In genomic region chr17:60139438-60140285, GRCh38 we compare ENCODE assay signal across 1 cellular context.
TF ChIP-seq lines count a peak whose summit lies in the region.

No MANE protein-coding gene starts in this region.

TF ChIP-seq in K562, 482 proteins besides CTCF, POLR2A, EP300 and RAD21 (continued from another document and continues in another):
- peak; percentile 76 for TF ChIP-seq CHAMP1 (IDR thresholded peaks at IDR 0.05)
- TF ChIP-seq PCBP2 (IDR thresholded peaks at IDR 0.05; ENCODE audit: low read depth, low read length, poor library complexity, severe bottlenecking), result no peak
- no peak for TF ChIP-seq BACH1 (tag; IDR thresholded peaks at IDR 0.05)
- peak in 1 of 2 experiments; percentile 79; a peak in 2 of 4 replicates for TF ChIP-seq SRF (CRISPR knock-in tag; IDR thresholded peaks at IDR 0.05)
- TF ChIP-seq ILF3 (IDR thresholded peaks at IDR 0.05; ENCODE audit: borderline replicate concordance), result no peak
- no peak for TF ChIP-seq LARP7 (IDR thresholded peaks at IDR 0.05)
- TF ChIP-seq ZBTB33 (CRISPR knock-in tag; IDR thresholded peaks at IDR 0.05), result peak; percentile 83
- TF ChIP-seq MCM5 (IDR thresholded peaks at IDR 0.05; ENCODE audit: low read depth), result no peak
- TF ChIP-seq TOE1 (IDR thresholded peaks at IDR 0.05; ENCODE audit: borderline replicate concordance), result no peak
- TF ChIP-seq TOE1 (CRISPR knock-in tag; IDR thresholded peaks at IDR 0.05; ENCODE audit: borderline replicate concordance, low read depth), result no peak
- no peak for TF ChIP-seq TSC22D4 (tag; IDR thresholded peaks at IDR 0.05)
- TF ChIP-seq SAP30 (IDR thresholded peaks at IDR 0.05; ENCODE audit: borderline replicate concordance, insufficient read depth, low read depth, low read length, poor library complexity, severe bottlenecking), result peak; percentile 99
- no peak for TF ChIP-seq CBFA2T2 (conservative IDR thresholded peaks at IDR 0.05)
- no peak for TF ChIP-seq CAMTA2 (CRISPR knock-in tag; conservative IDR thresholded peaks at IDR 0.05)
- TF ChIP-seq SMAD2 (IDR thresholded peaks at IDR 0.05; ENCODE audit: low read depth, low read length), result no peak
- TF ChIP-seq CGGBP1 (CRISPR knock-in tag; IDR thresholded peaks at IDR 0.05), result no peak
- no peak for TF ChIP-seq ZBTB34 (CRISPR knock-in tag; IDR thresholded peaks at IDR 0.05)
- TF ChIP-seq STAT5B (CRISPR knock-in tag; IDR thresholded peaks at IDR 0.05), result no peak
- TF ChIP-seq, protein P1, sequence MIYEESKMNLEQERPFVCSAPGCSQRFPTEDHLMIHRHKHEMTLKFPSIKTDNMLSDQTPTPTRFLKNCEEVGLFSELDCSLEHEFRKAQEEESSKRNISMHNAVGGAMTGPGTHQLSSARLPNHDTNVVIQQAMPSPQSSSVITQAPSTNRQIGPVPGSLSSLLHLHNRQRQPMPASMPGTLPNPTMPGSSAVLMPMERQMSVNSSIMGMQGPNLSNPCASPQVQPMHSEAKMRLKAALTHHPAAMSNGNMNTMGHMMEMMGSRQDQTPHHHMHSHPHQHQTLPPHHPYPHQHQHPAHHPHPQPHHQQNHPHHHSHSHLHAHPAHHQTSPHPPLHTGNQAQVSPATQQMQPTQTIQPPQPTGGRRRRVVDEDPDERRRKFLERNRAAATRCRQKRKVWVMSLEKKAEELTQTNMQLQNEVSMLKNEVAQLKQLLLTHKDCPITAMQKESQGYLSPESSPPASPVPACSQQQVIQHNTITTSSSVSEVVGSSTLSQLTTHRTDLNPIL (CRISPR knock-in tag; IDR thresholded peaks at IDR 0.05), result no peak
- no peak for TF ChIP-seq FOS (IDR thresholded peaks at IDR 0.05; ENCODE audit: extremely low read depth, insufficient read length)
- no peak for TF ChIP-seq GTF2B (IDR thresholded peaks at IDR 0.05; ENCODE audit: extremely low read depth, insufficient read length)
- TF ChIP-seq PHB (CRISPR knock-in tag; IDR thresholded peaks at IDR 0.05), result no peak
- peak; percentile 81 for TF ChIP-seq SMAD4 (CRISPR knock-in tag; conservative IDR thresholded peaks at IDR 0.05)
- no peak for TF ChIP-seq MITF (IDR thresholded peaks at IDR 0.05)
- TF ChIP-seq MYC (IDR thresholded peaks at IDR 0.05; ENCODE audit: low read depth, low read length), result no peak
- no peak for TF ChIP-seq MYC (CRISPR knock-in tag; IDR thresholded peaks at IDR 0.05; ENCODE audit: borderline replicate concordance, low read depth)
- peak; percentile 78; the same call in 1 of the 2 replicates for TF ChIP-seq ERF (CRISPR knock-in tag; IDR thresholded peaks at IDR 0.05)
- TF ChIP-seq, protein P2, sequence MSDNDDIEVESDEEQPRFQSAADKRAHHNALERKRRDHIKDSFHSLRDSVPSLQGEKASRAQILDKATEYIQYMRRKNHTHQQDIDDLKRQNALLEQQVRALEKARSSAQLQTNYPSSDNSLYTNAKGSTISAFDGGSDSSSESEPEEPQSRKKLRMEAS (CRISPR knock-in tag; IDR thresholded peaks at IDR 0.05), result peak; percentile 86
- TF ChIP-seq FUS (optimal IDR thresholded peaks at IDR 0.05; ENCODE audit: low read depth, low read length), result no peak
- TF ChIP-seq IRF2 (CRISPR knock-in tag; IDR thresholded peaks at IDR 0.05), result peak; percentile 95; the same call in 1 of the 2 replicates
- TF ChIP-seq BRF1 (IDR thresholded peaks at IDR 0.05; ENCODE audit: borderline replicate concordance, extremely low read depth, insufficient read length), result no peak
- TF ChIP-seq DNMT1 (IDR thresholded peaks at IDR 0.05), result no peak
- TF ChIP-seq CBX8 (IDR thresholded peaks at IDR 0.05; ENCODE audit: borderline replicate concordance, extremely low read depth, low read depth, low read length, poor library complexity, severe bottlenecking), result no peak
- no peak for TF ChIP-seq SMARCE1 (IDR thresholded peaks at IDR 0.05)
- TF ChIP-seq CEBPG (CRISPR knock-in tag; IDR thresholded peaks at IDR 0.05), result peak; percentile 51; the same call in 1 of the 2 replicates
- no peak for TF ChIP-seq CEBPG (tag; conservative IDR thresholded peaks at IDR 0.05 in 1 of 2, IDR thresholded peaks at IDR 0.05 in 1 of 2)
- no peak for TF ChIP-seq ILK (tag; IDR thresholded peaks at IDR 0.05; ENCODE audit: borderline replicate concordance, low read depth)
- TF ChIP-seq USF2 (CRISPR knock-in tag; IDR thresholded peaks at IDR 0.05), result peak; percentile 34; the same call in 1 of the 2 replicates
- TF ChIP-seq, protein P3, sequence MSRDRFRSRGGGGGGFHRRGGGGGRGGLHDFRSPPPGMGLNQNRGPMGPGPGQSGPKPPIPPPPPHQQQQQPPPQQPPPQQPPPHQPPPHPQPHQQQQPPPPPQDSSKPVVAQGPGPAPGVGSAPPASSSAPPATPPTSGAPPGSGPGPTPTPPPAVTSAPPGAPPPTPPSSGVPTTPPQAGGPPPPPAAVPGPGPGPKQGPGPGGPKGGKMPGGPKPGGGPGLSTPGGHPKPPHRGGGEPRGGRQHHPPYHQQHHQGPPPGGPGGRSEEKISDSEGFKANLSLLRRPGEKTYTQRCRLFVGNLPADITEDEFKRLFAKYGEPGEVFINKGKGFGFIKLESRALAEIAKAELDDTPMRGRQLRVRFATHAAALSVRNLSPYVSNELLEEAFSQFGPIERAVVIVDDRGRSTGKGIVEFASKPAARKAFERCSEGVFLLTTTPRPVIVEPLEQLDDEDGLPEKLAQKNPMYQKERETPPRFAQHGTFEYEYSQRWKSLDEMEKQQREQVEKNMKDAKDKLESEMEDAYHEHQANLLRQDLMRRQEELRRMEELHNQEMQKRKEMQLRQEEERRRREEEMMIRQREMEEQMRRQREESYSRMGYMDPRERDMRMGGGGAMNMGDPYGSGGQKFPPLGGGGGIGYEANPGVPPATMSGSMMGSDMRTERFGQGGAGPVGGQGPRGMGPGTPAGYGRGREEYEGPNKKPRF (IDR thresholded peaks at IDR 0.05; ENCODE audit: low read depth, low read length), result no peak
- TF ChIP-seq, protein P4, sequence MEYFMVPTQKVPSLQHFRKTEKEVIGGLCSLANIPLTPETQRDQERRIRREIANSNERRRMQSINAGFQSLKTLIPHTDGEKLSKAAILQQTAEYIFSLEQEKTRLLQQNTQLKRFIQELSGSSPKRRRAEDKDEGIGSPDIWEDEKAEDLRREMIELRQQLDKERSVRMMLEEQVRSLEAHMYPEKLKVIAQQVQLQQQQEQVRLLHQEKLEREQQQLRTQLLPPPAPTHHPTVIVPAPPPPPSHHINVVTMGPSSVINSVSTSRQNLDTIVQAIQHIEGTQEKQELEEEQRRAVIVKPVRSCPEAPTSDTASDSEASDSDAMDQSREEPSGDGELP (CRISPR knock-in tag; IDR thresholded peaks at IDR 0.05; ENCODE audit: borderline replicate concordance), result peak; percentile 99
- no peak for TF ChIP-seq SMARCC2 (IDR thresholded peaks at IDR 0.05; ENCODE audit: low read depth)
- TF ChIP-seq, protein P5, sequence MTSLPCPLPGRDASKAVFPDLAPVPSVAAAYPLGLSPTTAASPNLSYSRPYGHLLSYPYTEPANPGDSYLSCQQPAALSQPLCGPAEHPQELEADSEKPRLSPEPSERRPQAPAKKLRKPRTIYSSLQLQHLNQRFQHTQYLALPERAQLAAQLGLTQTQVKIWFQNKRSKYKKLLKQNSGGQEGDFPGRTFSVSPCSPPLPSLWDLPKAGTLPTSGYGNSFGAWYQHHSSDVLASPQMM (CRISPR knock-in tag; IDR thresholded peaks at IDR 0.05), result no peak
- TF ChIP-seq ZNF140 (CRISPR knock-in tag; IDR thresholded peaks at IDR 0.05), result no peak
- TF ChIP-seq SETDB1 (IDR thresholded peaks at IDR 0.05; ENCODE audit: low read length), result no peak
- TF ChIP-seq MTA3 (IDR thresholded peaks at IDR 0.05; ENCODE audit: borderline replicate concordance), result no peak
- no peak for TF ChIP-seq ZNF655 (CRISPR knock-in tag; IDR thresholded peaks at IDR 0.05)
- no peak for TF ChIP-seq PHF21A (IDR thresholded peaks at IDR 0.05; ENCODE audit: borderline replicate concordance, low read depth)
- TF ChIP-seq HSF4 (CRISPR knock-in tag; IDR thresholded peaks at IDR 0.05; ENCODE audit: borderline replicate concordance), result no peak
